Comparison of ENCODE assay signal across 9 cellular contexts in genomic region chr1:21340230-21340564, GRCh38. TPM values are rescaled to one million over a fixed set of nuclear protein-coding genes. Genes with fewer than 3 reads are reported as not detected.
DNase-seq lines count a peak whose midpoint lies in the region; ATAC-seq, FAIRE-seq and TF ChIP-seq lines count a peak whose summit lies in the region.
"Had no signal": no experiment of that assay in that cellular context is flagged by ENCODE, and none has a peak within 500 bp of the region (broad histone marks: within the 10 kb centered on the region; RNA-seq: fewer than 3 reads in every experiment).

No MANE protein-coding gene starts in this region.

- H3K27me3 ChIP-seq in body of pancreas, result no peaks in the 10 kb centered on the region

- no peak for ATAC-seq in body of pancreas
- no peak for ATAC-seq in esophagus mucosa
- ATAC-seq in HG02884 (IDR thresholded peaks at IDR 0.05; ENCODE audit: unreplicated experiment), result no peak

- H3K36me3 Mint-ChIP-seq in CD14-positive monocyte, result peaks cover 13 to 27% of the 10 kb centered on the region in 2 donors
- H3K36me3 Mint-ChIP-seq in osteocyte (ENCODE audit: unreplicated experiment), result no peaks in the 10 kb centered on the region

- H3K4me1 Mint-ChIP-seq in CD14-positive monocyte, result peaks cover 88% of the 10 kb centered on the region
- peaks cover 86% of the 10 kb centered on the region for H3K4me1 Mint-ChIP-seq in osteocyte (ENCODE audit: unreplicated experiment)

- H3K27me3 Mint-ChIP-seq in CD14-positive monocyte (ENCODE audit: low read depth in 3 of 3) (peaks cover 42 to 81% (median 72%) of the 10 kb centered on the region in 3 donors), osteocyte (ENCODE audit: unreplicated experiment) (no peaks in the 10 kb centered on the region)

- no peaks in the 10 kb centered on the region for H3K9me3 ChIP-seq in body of pancreas

- H3K27ac ChIP-seq in body of pancreas, result peak overlapping the region; percentile 83 to 92 (median 90)

- WGBS in body of pancreas, 2 donors, result 13 to 42% methylated on average over 2 to 5 of the region's 5 CpGs

- H3K4me3 Mint-ChIP-seq in CD14-positive monocyte (peak overlapping the region in 1 of 2 donors; percentile 49), osteocyte (ENCODE audit: unreplicated experiment) (no peak overlapping the region)

- FAIRE-seq in RCC 7860 (lab: Jason Lieb, UNC), result no peak

- intact Hi-C loops in CD14-positive monocyte (cut with micrococcal nuclease), result loop anchor here in 1 of 2 donors (5.0 kb wide), 1 partner anchor 33 kb away; no protein-coding TSS in a partner anchor
- intact Hi-C loops in body of pancreas (cut with DNase I), result no loop called here

- H3K9me3 Mint-ChIP-seq in CD14-positive monocyte, result peaks cover 0 to 8% (median 3%) of the 10 kb centered on the region in 7 donors
- no peaks in the 10 kb centered on the region for H3K9me3 Mint-ChIP-seq in osteocyte (ENCODE audit: unreplicated experiment)

- TF ChIP-seq CTCF in CD14-positive monocyte (IDR thresholded peaks at IDR 0.05), result no peak
- no peak for TF ChIP-seq CTCF in body of pancreas (IDR thresholded peaks at IDR 0.05)
- no peak for TF ChIP-seq CTCF in osteocyte (IDR thresholded peaks at IDR 0.05)

- DNase-seq in CD14-positive monocyte (ENCODE audit: low spot score) (no peak), HUDEP-2 (lab: John Stamatoyannopoulos, UW; ENCODE audit: unreplicated experiment in 76 of 76) (peak in 57 of 76 experiments; percentile 12 to 79 (median 49)), body of pancreas (peak; percentile 66 to 83 (median 76)), osteocyte (ENCODE audit: extremely low spot score, unreplicated experiment) (no peak), RCC 7860 (ENCODE audit: low spot score) (no peak)
- no peak for DNase-seq in stimulated activated naive CD4-positive, alpha-beta T cell (lab: John Stamatoyannopoulos, UW)
- DNase-seq: NCI-H1048 had no signal

- H3K27ac Mint-ChIP-seq in CD14-positive monocyte, result peak overlapping the region in 6 of 7 donors; percentile 57 to 99 (median 66)
- H3K27ac Mint-ChIP-seq in osteocyte (ENCODE audit: unreplicated experiment), result peak overlapping the region; percentile 97

- peaks cover 89% of the 10 kb centered on the region for H3K4me1 ChIP-seq in body of pancreas

- no peak for TF ChIP-seq POLR2A in body of pancreas (IDR thresholded peaks at IDR 0.05)

- no peak overlapping the region for H3K4me3 ChIP-seq in body of pancreas

- no peaks in the 10 kb centered on the region for H3K36me3 ChIP-seq in body of pancreas (replicated peaks in 1 of 2; ENCODE audit: insufficient read depth in 1 of 2, low read depth in 2 of 2)

RNA-seq across cellular contexts. Expression of gene ECE1, which starts 49.9 kb away (rescaled TPM):
- 10 to 100 TPM; 10.6 to 23.3 TPM for polyA plus RNA-seq in CD14-positive monocyte
- total RNA-seq in body of pancreas (10 to 100 TPM; 79.1 to 83.3 TPM), osteocyte (217 and 236 TPM in 2 replicates), esophagus mucosa (18.2 TPM)

Comparison
In these comparisons a context has a peak if more than half of its experiments do, and no peak if none do; other contexts are left out.
1. DNase-seq: peak in HUDEP-2 (57 of 76) and body of pancreas (4 of 4); none in CD14-positive monocyte (single experiment), osteocyte (single experiment), RCC 7860 (single experiment) and stimulated activated naive CD4-positive, alpha-beta T cell (0 of 6).